Comparison of ENCODE assay signal across 17 cellular contexts in the genomic region with DNA sequence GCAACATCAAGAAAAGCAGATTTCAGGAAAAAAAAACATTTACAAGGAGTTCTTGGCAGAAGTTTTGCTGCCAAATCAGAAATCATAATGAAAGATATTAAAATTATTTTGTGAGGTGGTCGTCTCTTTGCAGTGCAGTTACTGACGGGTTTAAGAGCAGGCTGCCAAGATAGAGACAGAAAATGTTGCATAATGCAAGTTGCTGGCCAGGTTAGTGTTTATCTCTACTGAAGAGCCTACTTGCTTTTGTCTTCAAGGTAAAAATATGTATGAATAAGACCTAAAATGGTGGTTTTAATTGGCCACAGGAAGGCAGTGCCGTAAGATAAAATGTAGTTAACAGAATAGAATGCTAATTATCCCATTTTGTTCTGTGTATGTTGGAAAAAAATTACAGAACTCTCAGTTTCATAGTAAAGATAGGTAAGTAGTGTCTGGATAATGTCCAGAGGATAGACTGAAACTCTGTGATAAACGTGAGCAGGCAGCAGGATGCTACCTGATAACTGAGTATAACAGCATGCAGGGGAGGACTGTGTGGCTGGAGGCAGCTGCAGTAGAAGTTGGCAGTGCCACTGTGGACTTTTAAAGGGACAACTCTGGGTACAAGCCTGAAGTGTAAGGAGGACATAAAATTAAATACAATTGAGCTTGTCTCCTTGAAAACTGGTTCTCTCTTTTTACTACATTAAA. TPM values are rescaled to one million over a fixed set of nuclear protein-coding genes. Genes with fewer than 3 reads are reported as not detected.
DNase-seq lines count a peak whose midpoint lies in the region; ATAC-seq and TF ChIP-seq lines count a peak whose summit lies in the region.
"Had no signal": no experiment of that assay in that cellular context is flagged by ENCODE, and none has a peak within 500 bp of the region (broad histone marks: within the 10 kb centered on the region; RNA-seq: fewer than 3 reads in every experiment).

No MANE protein-coding gene starts in this region.

- peaks cover 25% of the 10 kb centered on the region for H3K36me3 Mint-ChIP-seq in mesothelial cell of epicardium

- H3K27me3 Mint-ChIP-seq in mesothelial cell of epicardium (ENCODE audit: low read depth), result no peaks in the 10 kb centered on the region
- H3K27me3 Mint-ChIP-seq: activated naive CD8-positive, alpha-beta T cell treated with anti-CD3 and anti-CD28 coated beads, Interleukin-2, amount 50 U/mL, for 24 hours had no signal

- H3K4me3 ChIP-seq in breast epithelium (peak overlapping the region in 1 of 3 donors; percentile 26), uterus (no peak overlapping the region)
- H3K4me3 ChIP-seq: cardiac muscle cell, gastroesophageal sphincter, smooth muscle cell had no signal

- H3K9me3 ChIP-seq in breast epithelium (no peaks in the 10 kb centered on the region), uterus (no peaks in the 10 kb centered on the region)
- H3K9me3 ChIP-seq: gastroesophageal sphincter had no signal

- ATAC-seq in Right ventricle myocardium inferior (peak; percentile 50), GM21526 (IDR thresholded peaks at IDR 0.05; ENCODE audit: low FRiP score, unreplicated experiment) (no peak)
- ATAC-seq: activated naive CD8-positive, alpha-beta T cell treated with anti-CD3 and anti-CD28 coated beads, Interleukin-2, amount 50 U/mL, for 24 hours; activated T-cell treated with anti-CD3 and anti-CD28 coated beads, Interleukin-2, amount 50 U/mL, for 4 hours; gastroesophageal sphincter had no signal

- intact Hi-C loops in Right ventricle myocardium inferior (cut with DNase I), result no loop called here
- intact Hi-C loops in cardiac septum (cut with DNase I), result no loop called here
- intact Hi-C loops in breast epithelium (cut with DNase I; ENCODE audit: low total_unique reads), result no loop called here
- intact Hi-C loops in uterus (cut with DNase I; ENCODE audit: low total_unique reads), result no loop called here

- peaks cover 54% of the 10 kb centered on the region for H3K4me1 Mint-ChIP-seq in mesothelial cell of epicardium

- peak overlapping the region; percentile 87 for H3K27ac Mint-ChIP-seq in mesothelial cell of epicardium
- H3K27ac Mint-ChIP-seq: activated naive CD8-positive, alpha-beta T cell treated with anti-CD3 and anti-CD28 coated beads, Interleukin-2, amount 50 U/mL, for 24 hours had no signal

- no peak for DNase-seq in Right ventricle myocardium inferior (ENCODE audit: missing footprints)
- DNase-seq in cardiac septum (ENCODE audit: low spot score), result no peak
- no peak for DNase-seq in breast epithelium (ENCODE audit: low spot score in 2 of 2)
- no peak for DNase-seq in mesothelial cell of epicardium (ENCODE audit: low spot score in 2 of 2, unreplicated experiment in 2 of 2)
- DNase-seq in uterus, result no peak
- DNase-seq in globus pallidus (ENCODE audit: low spot score), result no peak
- no peak for DNase-seq in epidermal melanocyte (ENCODE audit: insufficient read length, low spot score)
- DNase-seq: activated CD4-positive, alpha-beta T cell treated with anti-CD3 and anti-CD28 coated beads, Interleukin-2, amount 50 U/mL, for 48 hours; activated naive CD8-positive, alpha-beta T cell treated with anti-CD3 and anti-CD28 coated beads, Interleukin-2, amount 50 U/mL, for 24 hours; activated T-cell treated with anti-CD3 and anti-CD28 coated beads, Interleukin-2, amount 50 U/mL, for 4 hours; midbrain; NCI-H2081 treated with DMSO at 0.1 percent for 48 hours; NCI-H748 treated with DMSO at 0.1 percent for 48 hours had no signal

- H3K9me3 Mint-ChIP-seq in mesothelial cell of epicardium, result no peaks in the 10 kb centered on the region
- H3K9me3 Mint-ChIP-seq: activated naive CD8-positive, alpha-beta T cell treated with anti-CD3 and anti-CD28 coated beads, Interleukin-2, amount 50 U/mL, for 24 hours; activated T-cell treated with anti-CD3 and anti-CD28 coated beads, Interleukin-2, amount 50 U/mL, for 4 hours had no signal

- peak overlapping the region; percentile 41 to 48 for H3K27ac ChIP-seq in breast epithelium
- peak overlapping the region; percentile 79 to 93 for H3K27ac ChIP-seq in uterus
- H3K27ac ChIP-seq: cardiac muscle cell had no signal

- H3K27me3 ChIP-seq in breast epithelium (no peaks in the 10 kb centered on the region), uterus (no peaks in the 10 kb centered on the region)
- H3K27me3 ChIP-seq: cardiac muscle cell, gastroesophageal sphincter had no signal

- H3K4me1 ChIP-seq in breast epithelium (peaks cover 0 to 14% of the 10 kb centered on the region in 2 donors), uterus (peaks cover 15 to 51% of the 10 kb centered on the region in 2 donors)

- H3K36me3 ChIP-seq in breast epithelium, result no peaks in the 10 kb centered on the region
- no peaks in the 10 kb centered on the region for H3K36me3 ChIP-seq in uterus
- H3K36me3 ChIP-seq: cardiac muscle cell had no signal

- TF ChIP-seq CTCF in breast epithelium (IDR thresholded peaks at IDR 0.05), result no peak
- TF ChIP-seq CTCF in mesothelial cell of epicardium (IDR thresholded peaks at IDR 0.05; ENCODE audit: unreplicated experiment), result no peak
- no peak for TF ChIP-seq CTCF in uterus (IDR thresholded peaks at IDR 0.05)

- TF ChIP-seq POLR2A in breast epithelium (IDR thresholded peaks at IDR 0.05), result no peak
- TF ChIP-seq POLR2A in uterus (IDR thresholded peaks at IDR 0.05), result no peak

- H3K4me3 Mint-ChIP-seq in mesothelial cell of epicardium, result no peak overlapping the region
- H3K4me3 Mint-ChIP-seq: activated naive CD8-positive, alpha-beta T cell treated with anti-CD3 and anti-CD28 coated beads, Interleukin-2, amount 50 U/mL, for 24 hours; activated T-cell treated with anti-CD3 and anti-CD28 coated beads, Interleukin-2, amount 50 U/mL, for 4 hours had no signal

RNA-seq across cellular contexts. Expression of gene FOXO3, which starts 13.9 kb away (rescaled TPM):
- total RNA-seq in Right ventricle myocardium inferior (32.3 TPM), cardiac septum (32.1 TPM), breast epithelium (100 to 1,000 TPM; 107 to 181 (median 155) TPM), mesothelial cell of epicardium (56.6 to 58.3 TPM (median 57.9 TPM) in 3 replicates), uterus (10 to 100 TPM; 52.3 to 71.2 (median 61.3) TPM)
